In genomic region chr15:100681335-100681746, GRCh38 we compare ENCODE assay signal across 14 cellular contexts.
"Had no signal": no experiment of that assay in that cellular context is flagged by ENCODE, and none has a peak within 500 bp of the region (broad histone marks: within the 10 kb centered on the region; RNA-seq: fewer than 3 reads in every experiment).

No MANE protein-coding gene starts in this region.

- H3K27me3 ChIP-seq: cardiac muscle cell, transverse colon had no signal

- ATAC-seq: activated CD8-positive, alpha-beta memory T cell treated with anti-CD3 and anti-CD28 coated beads, Interleukin-2, amount 10 ng/mL, durations not matched to agents 7 days and 5 days; lower lobe of right lung; natural killer cell treated with Interleukin-12 subunit alpha and Interleukin-12 subunit beta and Interleukin-15 and Interleukin-18, amount 100 ng/mL, for 72 hours; T-cell had no signal

- H3K27ac ChIP-seq: cardiac muscle cell, dorsolateral prefrontal cortex, epithelial cell of prostate, lower lobe of right lung, transverse colon had no signal

- DNase-seq: activated B cell treated with CpG ODN at 0.5 μM for 24 hours; activated CD4-positive, alpha-beta memory T cell treated with anti-CD3 and anti-CD28 coated beads, Interleukin-2, amount 10 ng/mL, durations not matched to agents 7 days and 5 days; activated CD4-positive, alpha-beta T cell treated with anti-CD3 and anti-CD28 coated beads for 48 hours; activated CD8-positive, alpha-beta memory T cell treated with anti-CD3 and anti-CD28 coated beads, Interleukin-2, amount 10 ng/mL, durations not matched to agents 7 days and 5 days; activated naive CD8-positive, alpha-beta T cell treated with anti-CD3 and anti-CD28 coated beads for 36 hours; amygdala; dorsolateral prefrontal cortex; lower lobe of right lung; stimulated activated CD4-positive, alpha-beta T cell treated with anti-CD3 and anti-CD28 coated beads, Interleukin-2, amount 100 ng/mL, for 24 hours; T-cell; transverse colon had no signal

- H3K4me3 ChIP-seq: cardiac muscle cell, dorsolateral prefrontal cortex, lower lobe of right lung, transverse colon had no signal

- H3K4me1 ChIP-seq: lower lobe of right lung, transverse colon had no signal

- H3K9me3 ChIP-seq: lower lobe of right lung, transverse colon had no signal

- H3K36me3 ChIP-seq: cardiac muscle cell, lower lobe of right lung, transverse colon had no signal
